In genomic region chr2:218121789-218122188, GRCh38 we compare ENCODE assay signal across 8 cellular contexts. TPM values are rescaled to one million over a fixed set of nuclear protein-coding genes. Genes with fewer than 3 reads are reported as not detected.
"Had no signal": no experiment of that assay in that cellular context is flagged by ENCODE, and none has a peak within 500 bp of the region (broad histone marks: within the 10 kb centered on the region; RNA-seq: fewer than 3 reads in every experiment).

No MANE protein-coding gene starts in this region.

RNA-seq across cellular contexts. Expression of gene CXCR2, which starts 4.0 kb away (rescaled TPM):
- total RNA-seq: activated B cell treated with CpG ODN at 0.5 μM for 24 hours; activated CD4-positive, alpha-beta memory T cell treated with anti-CD3 and anti-CD28 coated beads for 36 hours; activated CD8-positive, alpha-beta memory T cell treated with anti-CD3 and anti-CD28 coated beads for 36 hours had no signal

RNA-seq across cellular contexts. Expression of gene CXCR1, which starts 45.0 kb away (rescaled TPM):
- total RNA-seq: activated B cell treated with CpG ODN at 0.5 μM for 24 hours; activated CD4-positive, alpha-beta memory T cell treated with anti-CD3 and anti-CD28 coated beads for 36 hours; activated CD4-positive, alpha-beta T cell treated with anti-CD3 and anti-CD28 coated beads for 36 hours; activated CD4-positive, alpha-beta T cell treated with anti-CD3 and anti-CD28 coated beads, Interleukin-2, amount 10 ng/mL, durations not matched to agents 24 days and 14 days; activated CD8-positive, alpha-beta memory T cell treated with anti-CD3 and anti-CD28 coated beads for 36 hours; activated CD8-positive, alpha-beta T cell treated with anti-CD3 and anti-CD28 coated beads for 36 hours; T-helper 17 cell; WTC11 had no signal

RNA-seq across cellular contexts. Expression of gene RUFY4, which starts 52.7 kb away (rescaled TPM):
- total RNA-seq: activated CD8-positive, alpha-beta memory T cell treated with anti-CD3 and anti-CD28 coated beads for 36 hours had no signal
